ENCODE assay signal across 10 cellular contexts in the genomic region with DNA sequence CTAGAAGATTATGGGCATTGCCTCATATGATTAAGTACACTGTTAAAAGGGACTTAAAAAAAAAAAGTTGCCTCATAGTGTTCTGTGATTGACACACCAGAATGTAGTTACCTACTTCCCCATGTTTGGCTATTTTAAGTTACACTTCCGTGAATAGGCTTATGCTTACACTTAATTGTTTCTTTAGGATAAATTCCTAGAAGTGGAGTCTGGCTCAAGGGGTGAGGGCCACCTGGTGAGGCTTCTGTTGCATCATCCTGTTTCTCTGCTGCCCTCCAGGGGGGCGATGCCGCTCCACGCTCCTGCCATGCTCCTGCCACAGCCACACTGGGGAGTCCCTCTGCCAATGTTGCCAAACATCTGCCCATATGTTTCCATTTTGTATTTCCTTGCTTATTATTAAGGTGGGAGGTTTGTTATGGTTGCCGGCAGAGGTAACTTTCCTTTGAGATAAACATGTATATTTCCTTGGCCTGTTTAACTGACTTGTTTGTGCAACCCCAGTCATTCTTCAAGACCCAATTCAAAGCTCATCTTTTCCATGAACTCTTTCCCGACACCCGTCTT.
DNase-seq lines count a peak whose midpoint lies in the region; ATAC-seq and TF ChIP-seq lines count a peak whose summit lies in the region.
"Had no signal": no experiment of that assay in that cellular context is flagged by ENCODE, and none has a peak within 500 bp of the region (broad histone marks: within the 10 kb centered on the region; RNA-seq: fewer than 3 reads in every experiment).

No MANE protein-coding gene starts in this region.

- CTCF ChIA-PET in activated CD4-positive, alpha-beta T cell treated with anti-CD3 and anti-CD28 coated beads for 36 hours (lab: Charles Lee), result interaction anchor here (0.6 to 0.7 kb wide), 3 partner anchors 39 to 627 kb away, joined by 3 read pairs; no protein-coding TSS in a partner anchor

- H3K4me1 Mint-ChIP-seq in activated CD4-positive, alpha-beta T cell treated with anti-CD3 and anti-CD28 coated beads for 36 hours, result peaks cover 52% of the 10 kb centered on the region
- peaks cover 85% of the 10 kb centered on the region for H3K4me1 Mint-ChIP-seq in chondrocyte (ENCODE audit: low read depth)
- peaks cover 56% of the 10 kb centered on the region for H3K4me1 Mint-ChIP-seq in stimulated activated memory B cell treated with anti-CD40 and anti-IgM and Interleukin-4, amounts not matched to agents 10 μg/mL and 1 μg/mL and 100 μg/mL, for 72 hours

- no peaks in the 10 kb centered on the region for H3K9me3 Mint-ChIP-seq in activated CD4-positive, alpha-beta T cell treated with anti-CD3 and anti-CD28 coated beads for 36 hours (ENCODE audit: low read depth)
- H3K9me3 Mint-ChIP-seq in chondrocyte (ENCODE audit: low read depth), result no peaks in the 10 kb centered on the region
- no peaks in the 10 kb centered on the region for H3K9me3 Mint-ChIP-seq in stimulated activated memory B cell treated with anti-CD40 and anti-IgM and Interleukin-4, amounts not matched to agents 10 μg/mL and 1 μg/mL and 100 μg/mL, for 72 hours
- H3K9me3 Mint-ChIP-seq: CD4-positive, CD25-positive, alpha-beta regulatory T cell had no signal

- ATAC-seq in activated CD4-positive, alpha-beta T cell treated with anti-CD3 and anti-CD28 coated beads for 36 hours, result no peak
- ATAC-seq in stimulated activated memory B cell treated with anti-CD40 and anti-IgM and Interleukin-4, amounts not matched to agents 10 μg/mL and 1 μg/mL and 100 μg/mL, for 72 hours, result no peak
- no peak for ATAC-seq in HG03095 (IDR thresholded peaks at IDR 0.05; ENCODE audit: unreplicated experiment)

- H3K27ac Mint-ChIP-seq in activated CD4-positive, alpha-beta T cell treated with anti-CD3 and anti-CD28 coated beads for 36 hours, result peak overlapping the region; percentile 9
- peak overlapping the region; percentile 96 for H3K27ac Mint-ChIP-seq in chondrocyte (ENCODE audit: unreplicated experiment)
- peak overlapping the region; percentile 72 for H3K27ac Mint-ChIP-seq in stimulated activated memory B cell treated with anti-CD40 and anti-IgM and Interleukin-4, amounts not matched to agents 10 μg/mL and 1 μg/mL and 100 μg/mL, for 72 hours
- H3K27ac Mint-ChIP-seq: CD4-positive, CD25-positive, alpha-beta regulatory T cell had no signal

- POLR2A ChIA-PET in activated CD4-positive, alpha-beta T cell treated with anti-CD3 and anti-CD28 coated beads for 36 hours (lab: Charles Lee), result interaction anchor here (1.2 kb wide), 1 partner anchor 17 kb away, joined by 3 read pairs; no protein-coding TSS in a partner anchor

- H3K27me3 Mint-ChIP-seq in activated CD4-positive, alpha-beta T cell treated with anti-CD3 and anti-CD28 coated beads for 36 hours, result no peaks in the 10 kb centered on the region
- no peaks in the 10 kb centered on the region for H3K27me3 Mint-ChIP-seq in chondrocyte (ENCODE audit: low read depth)
- H3K27me3 Mint-ChIP-seq in stimulated activated memory B cell treated with anti-CD40 and anti-IgM and Interleukin-4, amounts not matched to agents 10 μg/mL and 1 μg/mL and 100 μg/mL, for 72 hours, result no peaks in the 10 kb centered on the region
- H3K27me3 Mint-ChIP-seq: CD4-positive, CD25-positive, alpha-beta regulatory T cell had no signal

- no peak for DNase-seq in activated CD4-positive, alpha-beta T cell treated with anti-CD3 and anti-CD28 coated beads for 36 hours
- no peak for DNase-seq in activated CD4-positive, alpha-beta T cell treated with anti-CD3 and anti-CD28 coated beads for 4 hours
- DNase-seq in NCI-H524 (lab: John Stamatoyannopoulos, UW) (peak; percentile 89 to 97), chondrocyte (ENCODE audit: low spot score) (peak; percentile 73), ecto neural progenitor cell (ENCODE audit: low spot score) (no peak), GM19238 (ENCODE audit: insufficient read length, low spot score) (no peak)
- DNase-seq: gastrocnemius medialis had no signal

- H3K36me3 Mint-ChIP-seq in activated CD4-positive, alpha-beta T cell treated with anti-CD3 and anti-CD28 coated beads for 36 hours (ENCODE audit: low read depth), result no peaks in the 10 kb centered on the region
- no peaks in the 10 kb centered on the region for H3K36me3 Mint-ChIP-seq in chondrocyte (ENCODE audit: low read depth)
- H3K36me3 Mint-ChIP-seq in stimulated activated memory B cell treated with anti-CD40 and anti-IgM and Interleukin-4, amounts not matched to agents 10 μg/mL and 1 μg/mL and 100 μg/mL, for 72 hours, result no peaks in the 10 kb centered on the region
- H3K36me3 Mint-ChIP-seq: CD4-positive, CD25-positive, alpha-beta regulatory T cell had no signal

- no peak overlapping the region for H3K4me3 Mint-ChIP-seq in activated CD4-positive, alpha-beta T cell treated with anti-CD3 and anti-CD28 coated beads for 36 hours
- H3K4me3 Mint-ChIP-seq in chondrocyte (ENCODE audit: unreplicated experiment), result no peak overlapping the region
- H3K4me3 Mint-ChIP-seq in stimulated activated memory B cell treated with anti-CD40 and anti-IgM and Interleukin-4, amounts not matched to agents 10 μg/mL and 1 μg/mL and 100 μg/mL, for 72 hours, result no peak overlapping the region
- H3K4me3 Mint-ChIP-seq: CD4-positive, CD25-positive, alpha-beta regulatory T cell had no signal

- TF ChIP-seq CTCF in chondrocyte (IDR thresholded peaks at IDR 0.05), result peak; percentile 41

- intact Hi-C loops in activated CD4-positive, alpha-beta T cell treated with anti-CD3 and anti-CD28 coated beads for 36 hours (cut with DNase I, micrococcal nuclease), result loop anchor here in 1 of 2 experiments (5.0 kb wide), 1 partner anchor 73 kb away; no protein-coding TSS in a partner anchor

Comparison
In these comparisons a context has a peak if more than half of its experiments do, and no peak if none do; other contexts are left out.
1. DNase-seq: peak in NCI-H524 (2 of 2) and chondrocyte (single experiment); none in activated CD4-positive, alpha-beta T cell treated with anti-CD3 and anti-CD28 coated beads for 36 hours (single experiment), activated CD4-positive, alpha-beta T cell treated with anti-CD3 and anti-CD28 coated beads for 4 hours (0 of 2), ecto neural progenitor cell (single experiment) and GM19238 (single experiment).
2. H3K27ac Mint-ChIP-seq: peak in every context shown above with its lines; median percentile 96 in chondrocyte; 72 in stimulated activated memory B cell treated with anti-CD40 and anti-IgM and Interleukin-4, amounts not matched to agents 10 μg/mL and 1 μg/mL and 100 μg/mL, for 72 hours; 9 in activated CD4-positive, alpha-beta T cell treated with anti-CD3 and anti-CD28 coated beads for 36 hours.